14 cellular contexts compared by ENCODE assay signal in genomic region chr2:85238607-85239006, GRCh38.
"Had no signal": no experiment of that assay in that cellular context is flagged by ENCODE, and none has a peak within 500 bp of the region (broad histone marks: within the 10 kb centered on the region; RNA-seq: fewer than 3 reads in every experiment).

No MANE protein-coding gene starts in this region.

- H3K9me3 Mint-ChIP-seq: activated naive CD8-positive, alpha-beta T cell treated with anti-CD3 and anti-CD28 coated beads, Interleukin-2, amount 10 ng/mL, durations not matched to agents 7 days and 5 days; naive B cell had no signal

- H3K4me3 Mint-ChIP-seq: activated naive CD8-positive, alpha-beta T cell treated with anti-CD3 and anti-CD28 coated beads, Interleukin-2, amount 10 ng/mL, durations not matched to agents 7 days and 5 days; naive B cell had no signal

- H3K36me3 ChIP-seq: breast epithelium, neutrophil had no signal

- H3K4me1 Mint-ChIP-seq: naive B cell had no signal

- H3K27ac Mint-ChIP-seq: activated naive CD8-positive, alpha-beta T cell treated with anti-CD3 and anti-CD28 coated beads, Interleukin-2, amount 10 ng/mL, durations not matched to agents 7 days and 5 days had no signal

- H3K27ac ChIP-seq: breast epithelium, neutrophil had no signal

- H3K27me3 ChIP-seq: breast epithelium had no signal

- H3K4me3 ChIP-seq: breast epithelium had no signal

- DNase-seq: activated CD4-positive, alpha-beta T cell treated with anti-CD3 and anti-CD28 coated beads, Interleukin-2, amount 50 U/mL, for 1 hour; activated CD8-positive, alpha-beta memory T cell treated with anti-CD3 and anti-CD28 coated beads for 24 hours; activated gamma-delta T cell treated with Interleukin-2 at 50 U/mL for 16 hours; activated naive CD8-positive, alpha-beta T cell treated with anti-CD3 and anti-CD28 coated beads, Interleukin-2, amount 10 ng/mL, durations not matched to agents 7 days and 5 days; foreskin fibroblast; mammary epithelial cell; naive B cell; retina; stimulated activated CD4-positive, alpha-beta T cell treated with anti-CD3 and anti-CD28 coated beads, Interleukin-4, amount 100 ng/mL, for 24 hours; stimulated activated CD8-positive, alpha-beta memory T cell treated with anti-CD3 and anti-CD28 coated beads, Interleukin-4, amount 100 ng/mL, for 48 hours; stimulated activated naive CD8-positive, alpha-beta T cell treated with anti-CD3 and anti-CD28 coated beads, Interleukin-15, Interleukin-2, amounts not matched to agents 100 U/mL and 50 U/mL, for 24 hours; trophoblast cell had no signal

- ATAC-seq: stimulated activated naive CD8-positive, alpha-beta T cell treated with anti-CD3 and anti-CD28 coated beads, Interleukin-15, Interleukin-2, amounts not matched to agents 100 U/mL and 50 U/mL, for 24 hours had no signal

- H3K36me3 Mint-ChIP-seq: activated naive CD8-positive, alpha-beta T cell treated with anti-CD3 and anti-CD28 coated beads, Interleukin-2, amount 10 ng/mL, durations not matched to agents 7 days and 5 days; naive B cell had no signal

- H3K9me3 ChIP-seq: breast epithelium, neutrophil had no signal

- H3K4me1 ChIP-seq: breast epithelium had no signal
